ENCODE assay signal across 8 cellular contexts in the genomic region with DNA sequence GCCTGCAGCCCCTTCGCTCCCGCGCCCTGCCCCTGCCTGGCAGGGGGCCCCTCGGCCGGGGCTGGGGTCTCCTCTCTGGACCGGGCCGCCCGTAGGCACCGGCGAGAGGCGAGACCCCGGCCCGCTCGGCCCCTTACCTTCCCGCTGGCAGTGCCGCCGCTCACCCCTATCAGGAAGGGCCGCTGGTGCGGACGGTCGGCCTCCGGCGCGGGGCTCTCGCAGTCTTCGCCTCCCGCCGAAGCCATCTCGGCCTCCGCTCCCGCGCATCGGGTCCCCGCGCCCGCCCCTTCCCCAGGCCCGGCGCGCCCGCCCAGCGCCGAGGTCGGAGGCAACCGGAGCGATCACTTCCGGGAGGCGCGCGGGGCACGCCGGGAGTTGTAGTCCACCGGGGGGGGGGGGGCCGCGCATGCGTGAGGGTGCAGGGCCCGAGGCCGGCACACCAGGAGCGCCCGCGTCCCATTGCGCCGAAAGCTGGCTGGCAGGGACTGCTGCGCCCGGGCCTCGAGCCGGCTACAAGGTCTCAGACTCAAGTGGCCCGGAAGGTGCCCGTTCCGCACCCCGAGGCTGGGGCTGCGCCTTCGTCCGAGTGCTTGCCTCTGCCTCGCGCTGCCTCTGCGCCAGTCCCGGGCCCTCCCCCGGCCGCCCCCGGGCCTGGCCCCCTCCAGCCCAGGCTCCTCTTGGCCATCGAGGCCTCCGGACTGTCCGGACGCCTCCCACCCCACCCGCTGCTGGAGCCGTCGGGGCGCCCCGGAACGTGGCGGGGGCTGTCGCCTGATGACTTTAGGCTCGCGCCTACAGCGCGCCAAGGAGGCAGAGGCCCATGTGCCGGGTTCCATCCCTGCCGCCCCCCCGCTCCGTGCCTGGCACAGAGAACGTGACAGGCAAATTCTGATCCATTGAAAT. TPM values are rescaled to one million over a fixed set of nuclear protein-coding genes. Genes with fewer than 3 reads are reported as not detected.
DNase-seq lines count a peak whose midpoint lies in the region; ATAC-seq and TF ChIP-seq lines count a peak whose summit lies in the region.

A gene (minus strand): TSS at position 334 of the 903 bp plus-strand sequence. CDS start 89 bp downstream, at position 245.

- peak within 1 kb of the TSS; percentile 49 for H3K27ac ChIP-seq in HCT116 (ENCODE audit: low read depth, low read length)
- H3K27ac ChIP-seq in osteoblast (ENCODE audit: low read depth, low read length): peak within 1 kb of the TSS; percentile 56
- H3K27ac ChIP-seq in temporal lobe (ENCODE audit: low read depth, low read length): peak within 1 kb of the TSS; percentile 61

- H3K9me2 ChIP-seq in HCT116 (ENCODE audit: insufficient read depth): no peaks in the 10 kb centered on the region

- no peaks in the 10 kb centered on the region for H3K27me3 Mint-ChIP-seq in activated naive CD8-positive, alpha-beta T cell

- H3K4me1 Mint-ChIP-seq in activated naive CD8-positive, alpha-beta T cell (ENCODE audit: low read depth): peaks cover 29% of the 10 kb centered on the region

- peak within 1 kb of the TSS; percentile 65 to 75 for H3K4me3 ChIP-seq in HCT116 (replicated peaks in 1 of 2; ENCODE audit: low read depth in 1 of 2, low read length in 2 of 2)
- peak within 1 kb of the TSS; percentile 85 for H3K4me3 ChIP-seq in osteoblast (ENCODE audit: insufficient read depth, low read length)

- TF ChIP-seq RAD21 in HCT116 (IDR thresholded peaks at IDR 0.05; ENCODE audit: low read depth): no peak

- H3K27ac Mint-ChIP-seq in activated naive CD8-positive, alpha-beta T cell: no peak within 1 kb of the TSS

- no TSS peak for BruUV-seq in HCT116 (replicated peaks; lab: Mats Ljungman, UMichigan)

- H3K79me2 ChIP-seq in HCT116 (ENCODE audit: insufficient read depth, low read length): peaks cover 11% of the 10 kb centered on the region; the same call in 1 of the 2 replicates
- peaks cover 17% of the 10 kb centered on the region for H3K79me2 ChIP-seq in osteoblast (ENCODE audit: insufficient read depth, low read length)

- CTCF ChIA-PET in HCT116 (lab: Charles Lee): no interaction called here

- H3K4me1 ChIP-seq in HCT116 (ENCODE audit: control insufficient read depth in 1 of 2, insufficient read depth in 2 of 2, low read length in 2 of 2) (peaks cover 0 to 13% of the 10 kb centered on the region in 2 experiments; a peak in 1 of 4 replicates), osteoblast (ENCODE audit: insufficient read depth, low read length) (peaks cover 7% of the 10 kb centered on the region)

- H3K36me3 Mint-ChIP-seq in activated naive CD8-positive, alpha-beta T cell: no peaks in the 10 kb centered on the region

- TF ChIP-seq CTCF in HCT116 (IDR thresholded peaks at IDR 0.05 in 2 of 3, conservative IDR thresholded peaks at IDR 0.05 in 1 of 3; ENCODE audit: borderline replicate concordance in 1 of 3, insufficient read depth in 1 of 3, low read depth in 2 of 3, low read length in 2 of 3): no peak
- no peak for TF ChIP-seq CTCF in osteoblast (IDR thresholded peaks at IDR 0.05; ENCODE audit: extremely low read depth, low read depth, low read length)

- H3K36me3 ChIP-seq in HCT116 (ENCODE audit: control insufficient read depth in 1 of 2, insufficient read depth in 2 of 2, low read length in 2 of 2) (peaks cover 4 to 15% of the 10 kb centered on the region in 2 experiments; a peak in 3 of 4 replicates), osteoblast (ENCODE audit: insufficient read depth, low read length) (peaks cover 22% of the 10 kb centered on the region)

- no peaks in the 10 kb centered on the region for H4K20me1 ChIP-seq in HCT116 (ENCODE audit: insufficient read depth)
- peaks cover 5% of the 10 kb centered on the region for H4K20me1 ChIP-seq in osteoblast (ENCODE audit: insufficient read depth, low read length)

- intact Hi-C loops in HCT116 (cut with micrococcal nuclease): no loop called here

- peak within 1 kb of the TSS; percentile 83 for H3K4me3 Mint-ChIP-seq in activated naive CD8-positive, alpha-beta T cell

- ATAC-seq in HCT116: peak; percentile 92

- no peaks in the 10 kb centered on the region for H3K27me3 ChIP-seq in HCT116 (ENCODE audit: insufficient read depth, low read length)
- H3K27me3 ChIP-seq in osteoblast (ENCODE audit: insufficient read depth, low read length): no peaks in the 10 kb centered on the region

- H2AFZ ChIP-seq in HCT116 (ENCODE audit: low read depth, low read length, poor library complexity, severe bottlenecking): no peak within 1 kb of the TSS
- H2AFZ ChIP-seq in osteoblast (ENCODE audit: low read length): peak within 1 kb of the TSS; percentile 85

- H3K9me3 Mint-ChIP-seq in activated naive CD8-positive, alpha-beta T cell (ENCODE audit: low read depth): no peaks in the 10 kb centered on the region

- H3K4me2 ChIP-seq in HCT116 (ENCODE audit: low read length): peak within 1 kb of the TSS; percentile 90
- H3K4me2 ChIP-seq in osteoblast (ENCODE audit: insufficient read depth, low read length): peak within 1 kb of the TSS; percentile 94

- POLR2A ChIA-PET in HCT116 (lab: Charles Lee): no interaction called here

- RAD21 ChIA-PET in HCT116 (lab: Charles Lee; ENCODE audit: low non-redundant PET in 1 of 2, low total read pairs in 2 of 2, uncharacterized antibody in 2 of 2, unreplicated experiment in 2 of 2): interaction anchor here in 1 of 2 experiments (0.9 kb wide), 1 partner anchor 182 kb away, joined by 3 read pairs; no protein-coding TSS in a partner anchor

- no peak for TF ChIP-seq POLR2A in HCT116 (IDR thresholded peaks at IDR 0.05; ENCODE audit: borderline replicate concordance, extremely low read depth, insufficient read depth, insufficient read length)

- H3K9me3 ChIP-seq in HCT116 (ENCODE audit: control insufficient read depth in 1 of 2, insufficient read depth in 1 of 2, low read depth in 1 of 2, low read length in 2 of 2): no peaks in the 10 kb centered on the region
- no peaks in the 10 kb centered on the region for H3K9me3 ChIP-seq in osteoblast (ENCODE audit: low read depth, low read length)

- peak within 1 kb of the TSS; percentile 68 for H3K9ac ChIP-seq in HCT116 (ENCODE audit: low read length)

- DNase-seq in GM04504 (ENCODE audit: low read depth) (peak; percentile 50), HCT116 (ENCODE audit: low read depth, low spot score) (peak; percentile 27), MV-4-11 (lab: John Stamatoyannopoulos, UW) (peak; percentile 67), SKM-1 treated with dmso at 0.1 percent for 144 hours (lab: John Stamatoyannopoulos, UW; ENCODE audit: unreplicated experiment) (peak; percentile 70), glomerular visceral epithelial cell (ENCODE audit: extremely low spot score) (peak; percentile 78), osteoblast (ENCODE audit: insufficient read length, low spot score, missing footprints) (peak; percentile 100)

TF ChIP-seq in HCT116, 20 proteins besides CTCF, POLR2A, EP300 and RAD21:
- TF ChIP-seq FOSL1 (IDR thresholded peaks at IDR 0.05; ENCODE audit: low read depth) (no peak), ZFX (IDR thresholded peaks at IDR 0.05) (peak; percentile 87), CEBPB (IDR thresholded peaks at IDR 0.05; ENCODE audit: low read depth) (no peak)
- TF ChIP-seq, protein P1, sequence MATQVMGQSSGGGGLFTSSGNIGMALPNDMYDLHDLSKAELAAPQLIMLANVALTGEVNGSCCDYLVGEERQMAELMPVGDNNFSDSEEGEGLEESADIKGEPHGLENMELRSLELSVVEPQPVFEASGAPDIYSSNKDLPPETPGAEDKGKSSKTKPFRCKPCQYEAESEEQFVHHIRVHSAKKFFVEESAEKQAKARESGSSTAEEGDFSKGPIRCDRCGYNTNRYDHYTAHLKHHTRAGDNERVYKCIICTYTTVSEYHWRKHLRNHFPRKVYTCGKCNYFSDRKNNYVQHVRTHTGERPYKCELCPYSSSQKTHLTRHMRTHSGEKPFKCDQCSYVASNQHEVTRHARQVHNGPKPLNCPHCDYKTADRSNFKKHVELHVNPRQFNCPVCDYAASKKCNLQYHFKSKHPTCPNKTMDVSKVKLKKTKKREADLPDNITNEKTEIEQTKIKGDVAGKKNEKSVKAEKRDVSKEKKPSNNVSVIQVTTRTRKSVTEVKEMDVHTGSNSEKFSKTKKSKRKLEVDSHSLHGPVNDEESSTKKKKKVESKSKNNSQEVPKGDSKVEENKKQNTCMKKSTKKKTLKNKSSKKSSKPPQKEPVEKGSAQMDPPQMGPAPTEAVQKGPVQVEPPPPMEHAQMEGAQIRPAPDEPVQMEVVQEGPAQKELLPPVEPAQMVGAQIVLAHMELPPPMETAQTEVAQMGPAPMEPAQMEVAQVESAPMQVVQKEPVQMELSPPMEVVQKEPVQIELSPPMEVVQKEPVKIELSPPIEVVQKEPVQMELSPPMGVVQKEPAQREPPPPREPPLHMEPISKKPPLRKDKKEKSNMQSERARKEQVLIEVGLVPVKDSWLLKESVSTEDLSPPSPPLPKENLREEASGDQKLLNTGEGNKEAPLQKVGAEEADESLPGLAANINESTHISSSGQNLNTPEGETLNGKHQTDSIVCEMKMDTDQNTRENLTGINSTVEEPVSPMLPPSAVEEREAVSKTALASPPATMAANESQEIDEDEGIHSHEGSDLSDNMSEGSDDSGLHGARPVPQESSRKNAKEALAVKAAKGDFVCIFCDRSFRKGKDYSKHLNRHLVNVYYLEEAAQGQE (IDR thresholded peaks at IDR 0.05; ENCODE audit: low read depth): no peak

RNA-seq across cellular contexts. Expression of the gene that starts here (rescaled TPM):
- total RNA-seq in HCT116 (2021; ENCODE audit: unreplicated experiment) (17.5 TPM), osteoblast (19.5 and 22.4 TPM in 2 replicates), temporal lobe (16.0 TPM)
- polyA plus RNA-seq in HCT116 (2012): 15.9 and 16.1 TPM in 2 replicates

Comparison
In these comparisons a context has a peak if more than half of its experiments do, and no peak if none do; other contexts are left out.
1. Peak in every context shown above with its lines: DNase-seq, ATAC-seq, H3K4me3 ChIP-seq and H3K27ac ChIP-seq.
2. DNase-seq: peak in every context shown above with its lines; median percentile 100 in osteoblast; 78 in glomerular visceral epithelial cell; 70 in SKM-1 treated with dmso at 0.1 percent for 144 hours; 67 in MV-4-11; 50 in GM04504; 27 in HCT116.